In genomic region chr4:92809381-92809780, GRCh38 we compare ENCODE assay signal across 28 cellular contexts.
"Had no signal": no experiment of that assay in that cellular context is flagged by ENCODE, and none has a peak within 500 bp of the region (broad histone marks: within the 10 kb centered on the region; RNA-seq: fewer than 3 reads in every experiment).

No MANE protein-coding gene starts in this region.

- H3K4me3 ChIP-seq: colonic mucosa, coronary artery, dorsolateral prefrontal cortex, esophagus muscularis mucosa, esophagus squamous epithelium, gastrocnemius medialis, gastroesophageal sphincter, heart left ventricle, heart right ventricle, hepatocyte had no signal

- H3K79me2 ChIP-seq: hepatocyte had no signal

- H3K9me3 ChIP-seq: colonic mucosa, esophagus muscularis mucosa, esophagus squamous epithelium, gastrocnemius medialis, gastroesophageal sphincter, heart left ventricle had no signal

- DNase-seq: colonic mucosa; cortex of kidney; dermis blood vessel endothelial cell; dorsolateral prefrontal cortex; effector CD4-positive, alpha-beta T cell; effector CD8-positive, alpha-beta T cell; effector memory CD4-positive, alpha-beta T cell; effector memory CD8-positive, alpha-beta T cell; endodermal cell; erythroblast; esophagus squamous epithelium; foreskin fibroblast; foreskin keratinocyte; foreskin melanocyte; gastrocnemius medialis; glutamatergic neuron; head of caudate nucleus; heart left ventricle; heart right ventricle had no signal

- H3K27ac ChIP-seq: colonic mucosa, coronary artery, dorsolateral prefrontal cortex, epithelial cell of prostate, esophagus muscularis mucosa, esophagus squamous epithelium, foreskin keratinocyte, gastrocnemius medialis, gastroesophageal sphincter, heart left ventricle, heart right ventricle, hepatocyte had no signal

- H3K4me1 ChIP-seq: colonic mucosa, esophagus muscularis mucosa, esophagus squamous epithelium, foreskin keratinocyte, gastrocnemius medialis, gastroesophageal sphincter, heart left ventricle, heart right ventricle had no signal

- H2AFZ ChIP-seq: hepatocyte had no signal

- ATAC-seq: effector memory CD8-positive, alpha-beta T cell; esophagus mucosa; foreskin keratinocyte; gastrocnemius medialis; gastroesophageal sphincter; heart left ventricle; heart right ventricle had no signal

- H3K4me2 ChIP-seq: hepatocyte had no signal

- FAIRE-seq: endometrium, endothelial cell of umbilical vein, frontal cortex had no signal

- H3K36me3 ChIP-seq: colonic mucosa, esophagus muscularis mucosa, esophagus squamous epithelium, gastrocnemius medialis, gastroesophageal sphincter, heart left ventricle, heart right ventricle had no signal

- H3K27me3 ChIP-seq: colonic mucosa, dorsolateral prefrontal cortex, esophagus muscularis mucosa, esophagus squamous epithelium, foreskin keratinocyte, gastrocnemius medialis, gastroesophageal sphincter, heart left ventricle, heart right ventricle, hepatocyte had no signal
